Comparison of ENCODE assay signal across 14 cellular contexts in genomic region chr7:44264221-44264956, GRCh38.
DNase-seq lines count a peak whose midpoint lies in the region; ATAC-seq, FAIRE-seq and TF ChIP-seq lines count a peak whose summit lies in the region.
"Had no signal": no experiment of that assay in that cellular context is flagged by ENCODE, and none has a peak within 500 bp of the region (broad histone marks: within the 10 kb centered on the region; RNA-seq: fewer than 3 reads in every experiment).

No MANE protein-coding gene starts in this region.

- FAIRE-seq in keratinocyte (lab: Jason Lieb, UNC): peak; percentile 100

- peaks cover 45% of the 10 kb centered on the region for H3K4me1 ChIP-seq in keratinocyte (ENCODE audit: control insufficient read depth, extremely low read depth, insufficient read depth, low read length)
- H3K4me1 ChIP-seq: Caco-2 had no signal

- ATAC-seq in GM18907 (IDR thresholded peaks at IDR 0.05; ENCODE audit: unreplicated experiment): no peak
- ATAC-seq: upper lobe of right lung had no signal

- H3K9me3 ChIP-seq in keratinocyte (ENCODE audit: control insufficient read depth, low read depth, low read length): no peaks in the 10 kb centered on the region
- H3K9me3 ChIP-seq: Caco-2, upper lobe of right lung had no signal

- peak overlapping the region; percentile 37 for H2AFZ ChIP-seq in keratinocyte (ENCODE audit: control insufficient read depth, low read length)

- H3K9ac ChIP-seq in keratinocyte (ENCODE audit: control insufficient read depth, extremely low read depth, insufficient read depth, low read length): peak overlapping the region; percentile 46

- dilution Hi-C loops in keratinocyte (cut with MboI; ENCODE audit: extremely low pct_ligation_motif_present, low sequenced_read_pairs): no loop called here

- no peaks in the 10 kb centered on the region for H3K9me1 ChIP-seq in keratinocyte (ENCODE audit: control insufficient read depth, extremely low read depth, insufficient read depth, low read length)

- H3K27ac ChIP-seq in keratinocyte (ENCODE audit: control insufficient read depth, insufficient read depth, low read length): peak overlapping the region; percentile 48
- H3K27ac ChIP-seq: cardiac muscle cell, HL-60, upper lobe of right lung had no signal

- peak; percentile 53 for DNase-seq in Daoy (ENCODE audit: low read depth)
- DNase-seq in NCI-H1436 treated with DMSO at 0.1 percent for 48 hours (lab: John Stamatoyannopoulos, UW): peak; percentile 59
- peak; percentile 75 for DNase-seq in RPMI7951 (ENCODE audit: low read depth)
- DNase-seq in keratinocyte (ENCODE audit: low read depth, low spot score): peak; percentile 93
- no peak for DNase-seq in GOT3 (lab: John Stamatoyannopoulos, UW)
- DNase-seq in NCI-H446 treated with DMSO at 0.1 percent for 48 hours (lab: John Stamatoyannopoulos, UW): no peak
- DNase-seq in SIG-M5 (lab: John Stamatoyannopoulos, UW): no peak
- DNase-seq: activated T-cell treated with anti-CD3 and anti-CD28 coated beads, Interleukin-2, amount 50 U/mL, for 1 hour; Caco-2; foreskin fibroblast; upper lobe of right lung had no signal

- H3K27me3 ChIP-seq in keratinocyte (ENCODE audit: control insufficient read depth, extremely low read depth, insufficient read depth, low read length): peaks cover 7% of the 10 kb centered on the region
- H3K27me3 ChIP-seq: cardiac muscle cell had no signal

- H3K4me3 ChIP-seq in keratinocyte (ENCODE audit: control insufficient read depth in 2 of 3, extremely low read depth in 1 of 3, insufficient read depth in 2 of 3, low read depth in 1 of 3, low read length in 3 of 3): no peak overlapping the region
- H3K4me3 ChIP-seq: cardiac muscle cell, upper lobe of right lung had no signal

- H3K36me3 ChIP-seq in keratinocyte (ENCODE audit: control insufficient read depth in 2 of 2, extremely low read depth in 1 of 2, insufficient read depth in 2 of 2, low read length in 2 of 2): no peaks in the 10 kb centered on the region
- H3K36me3 ChIP-seq: cardiac muscle cell, upper lobe of right lung had no signal

- no peak for TF ChIP-seq CTCF in keratinocyte (optimal IDR thresholded peaks at IDR 0.05 in 1 of 3, IDR thresholded peaks at IDR 0.05 in 1 of 3, conservative IDR thresholded peaks at IDR 0.05 in 1 of 3; ENCODE audit: extremely low read depth in 1 of 3, insufficient read depth in 2 of 3, low read length in 3 of 3)

- H4K20me1 ChIP-seq in keratinocyte (ENCODE audit: control insufficient read depth, extremely low read depth, insufficient read depth, low read length): no peaks in the 10 kb centered on the region

- peak overlapping the region; percentile 69 for H3K4me2 ChIP-seq in keratinocyte (ENCODE audit: control insufficient read depth, extremely low read depth, insufficient read depth, low read depth, low read length)

- no peaks in the 10 kb centered on the region for H3K79me2 ChIP-seq in keratinocyte (ENCODE audit: control insufficient read depth, insufficient read depth, low read length)

Comparison
In these comparisons a context has a peak if more than half of its experiments do, and no peak if none do; other contexts are left out.
1. DNase-seq: peak in Daoy (single experiment), NCI-H1436 treated with DMSO at 0.1 percent for 48 hours (single experiment), RPMI7951 (single experiment) and keratinocyte (single experiment); none in GOT3 (single experiment), NCI-H446 treated with DMSO at 0.1 percent for 48 hours (single experiment) and SIG-M5 (single experiment).